Comparison of ENCODE assay signal across 1 cellular context in the genomic region with DNA sequence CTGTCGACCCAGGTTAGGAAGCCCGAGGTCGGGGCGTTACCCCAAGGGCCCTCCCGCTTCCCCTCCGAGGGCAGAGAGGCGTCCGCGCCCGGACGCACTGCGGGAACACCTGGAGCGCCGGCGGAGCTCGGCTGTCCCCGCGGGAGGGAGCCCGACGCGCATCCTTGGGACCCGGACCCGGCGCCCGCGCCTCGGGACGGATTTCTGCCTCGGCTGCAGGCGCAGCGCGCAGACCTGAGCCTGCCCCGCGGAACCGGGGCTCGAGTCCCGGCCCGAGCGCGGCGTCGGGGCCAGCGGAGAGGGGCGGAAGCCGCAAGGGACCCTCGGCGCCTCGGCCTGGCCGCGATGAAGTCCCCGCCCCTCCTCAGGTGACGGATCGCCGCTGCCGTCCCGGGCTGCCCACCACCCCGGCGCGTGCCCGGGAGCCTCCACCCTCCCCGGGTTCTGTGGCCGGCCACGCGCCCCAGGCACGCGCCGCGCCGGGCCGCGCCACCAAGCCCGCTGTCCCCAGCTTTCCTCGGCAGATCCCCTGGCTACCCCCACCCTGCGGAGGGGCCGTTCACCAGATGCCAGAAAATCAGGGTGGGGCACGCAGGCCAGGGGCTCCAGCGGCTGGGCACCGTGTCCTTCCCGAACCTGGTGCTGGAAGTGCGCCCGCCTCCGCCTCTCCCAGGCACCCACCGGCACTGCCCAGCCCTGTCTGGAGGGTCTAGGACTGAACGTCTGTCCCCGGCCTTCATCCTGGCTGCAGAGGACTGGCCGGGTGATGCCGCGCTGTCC.
A peak's percentile ranks its signal among the peaks of the same experiment; 100 is the strongest.
TF ChIP-seq lines count a peak whose summit lies in the region.

No MANE protein-coding gene starts in this region.

TF ChIP-seq in GM12878, 131 proteins besides CTCF, POLR2A, EP300 and RAD21:
- TF ChIP-seq EZH2 (IDR thresholded peaks at IDR 0.05; ENCODE audit: borderline replicate concordance, control insufficient read depth, low read depth, low read length) (no peak), RFX5 (IDR thresholded peaks at IDR 0.05; ENCODE audit: low read depth, low read length) (no peak), SUZ12 (IDR thresholded peaks at IDR 0.05; ENCODE audit: unreplicated experiment) (peak; percentile 40), CHD1 (IDR thresholded peaks at IDR 0.05; ENCODE audit: low read depth, low read length) (no peak), MXI1 (IDR thresholded peaks at IDR 0.05; ENCODE audit: low read depth, low read length) (no peak)
- TF ChIP-seq, protein P1, sequence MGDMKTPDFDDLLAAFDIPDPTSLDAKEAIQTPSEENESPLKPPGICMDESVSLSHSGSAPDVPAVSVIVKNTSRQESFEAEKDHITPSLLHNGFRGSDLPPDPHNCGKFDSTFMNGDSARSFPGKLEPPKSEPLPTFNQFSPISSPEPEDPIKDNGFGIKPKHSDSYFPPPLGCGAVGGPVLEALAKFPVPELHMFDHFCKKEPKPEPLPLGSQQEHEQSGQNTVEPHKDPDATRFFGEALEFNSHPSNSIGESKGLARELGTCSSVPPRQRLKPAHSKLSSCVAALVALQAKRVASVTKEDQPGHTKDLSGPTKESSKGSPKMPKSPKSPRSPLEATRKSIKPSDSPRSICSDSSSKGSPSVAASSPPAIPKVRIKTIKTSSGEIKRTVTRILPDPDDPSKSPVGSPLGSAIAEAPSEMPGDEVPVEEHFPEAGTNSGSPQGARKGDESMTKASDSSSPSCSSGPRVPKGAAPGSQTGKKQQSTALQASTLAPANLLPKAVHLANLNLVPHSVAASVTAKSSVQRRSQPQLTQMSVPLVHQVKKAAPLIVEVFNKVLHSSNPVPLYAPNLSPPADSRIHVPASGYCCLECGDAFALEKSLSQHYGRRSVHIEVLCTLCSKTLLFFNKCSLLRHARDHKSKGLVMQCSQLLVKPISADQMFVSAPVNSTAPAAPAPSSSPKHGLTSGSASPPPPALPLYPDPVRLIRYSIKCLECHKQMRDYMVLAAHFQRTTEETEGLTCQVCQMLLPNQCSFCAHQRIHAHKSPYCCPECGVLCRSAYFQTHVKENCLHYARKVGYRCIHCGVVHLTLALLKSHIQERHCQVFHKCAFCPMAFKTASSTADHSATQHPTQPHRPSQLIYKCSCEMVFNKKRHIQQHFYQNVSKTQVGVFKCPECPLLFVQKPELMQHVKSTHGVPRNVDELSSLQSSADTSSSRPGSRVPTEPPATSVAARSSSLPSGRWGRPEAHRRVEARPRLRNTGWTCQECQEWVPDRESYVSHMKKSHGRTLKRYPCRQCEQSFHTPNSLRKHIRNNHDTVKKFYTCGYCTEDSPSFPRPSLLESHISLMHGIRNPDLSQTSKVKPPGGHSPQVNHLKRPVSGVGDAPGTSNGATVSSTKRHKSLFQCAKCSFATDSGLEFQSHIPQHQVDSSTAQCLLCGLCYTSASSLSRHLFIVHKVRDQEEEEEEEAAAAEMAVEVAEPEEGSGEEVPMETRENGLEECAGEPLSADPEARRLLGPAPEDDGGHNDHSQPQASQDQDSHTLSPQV (IDR thresholded peaks at IDR 0.05), result no peak
